In the genomic region with DNA sequence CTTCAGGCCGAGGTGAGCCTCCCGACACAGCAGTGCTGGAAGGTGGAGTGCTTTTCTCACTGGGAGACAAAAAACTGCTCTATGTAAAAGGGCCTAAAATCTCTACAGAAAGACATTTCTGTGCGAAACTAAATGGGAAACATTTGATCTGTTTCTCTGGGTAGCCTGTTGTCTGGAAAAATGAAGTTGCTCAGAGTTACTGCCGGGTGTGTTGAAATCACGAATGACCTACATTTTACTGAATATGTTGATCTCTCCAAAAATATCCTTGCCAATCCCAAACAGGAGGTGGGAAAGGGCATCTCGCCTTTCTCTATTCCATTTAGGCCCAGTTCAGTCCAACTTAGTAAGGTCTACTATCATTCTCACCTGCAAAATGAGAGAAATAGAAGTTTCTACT, we compare ENCODE assay signal across 18 cellular contexts.
"Had no signal": no experiment of that assay in that cellular context is flagged by ENCODE, and none has a peak within 500 bp of the region (broad histone marks: within the 10 kb centered on the region; RNA-seq: fewer than 3 reads in every experiment).

No MANE protein-coding gene starts in this region.

- FAIRE-seq: endothelial cell of umbilical vein, TTC549 had no signal

- H3K27ac ChIP-seq: SK-N-MC, transverse colon had no signal

- H3K36me3 ChIP-seq: transverse colon had no signal

- H3K9me3 ChIP-seq: esophagus squamous epithelium, transverse colon had no signal

- DNase-seq: activated CD4-positive, alpha-beta T cell treated with anti-CD3 and anti-CD28 coated beads for 48 hours; activated CD8-positive, alpha-beta T cell treated with anti-CD3 and anti-CD28 coated beads, Interleukin-2, amount 10 ng/mL, durations not matched to agents 7 days and 5 days; activated gamma-delta T cell; activated naive CD8-positive, alpha-beta T cell treated with anti-CD3 and anti-CD28 coated beads, Interleukin-2, amount 10 ng/mL, durations not matched to agents 7 days and 5 days; activated T-cell treated with anti-CD3 and anti-CD28 coated beads, Interleukin-2, amount 50 U/mL, for 4 hours; aorta; effector memory CD4-positive, alpha-beta T cell; esophagus squamous epithelium; foreskin fibroblast; hippocampal formation; islet precursor cell; mammary epithelial cell; stimulated activated CD4-positive, alpha-beta T cell treated with anti-CD3 and anti-CD28 coated beads, Interleukin-2, amount 100 ng/mL, for 24 hours; transverse colon had no signal

- ATAC-seq: activated CD8-positive, alpha-beta T cell treated with anti-CD3 and anti-CD28 coated beads, Interleukin-2, amount 10 ng/mL, durations not matched to agents 7 days and 5 days; activated T-cell treated with anti-CD3 and anti-CD28 coated beads, Interleukin-2, amount 50 U/mL, for 4 hours; WTC11 had no signal

- H3K27me3 ChIP-seq: esophagus squamous epithelium, transverse colon had no signal

- H3K4me3 ChIP-seq: esophagus squamous epithelium, SK-N-MC, transverse colon had no signal
